8 cellular contexts compared by ENCODE assay signal in genomic region chr6:32176476-32177181, GRCh38. TPM values are rescaled to one million over a fixed set of nuclear protein-coding genes. Genes with fewer than 3 reads are reported as not detected.
DNase-seq lines count a peak whose midpoint lies in the region; ATAC-seq and TF ChIP-seq lines count a peak whose summit lies in the region.

No MANE protein-coding gene starts in this region.

- H3K4me3 ChIP-seq in RWPE2 (ENCODE audit: severe bottlenecking) (peak overlapping the region; percentile 45), esophagus squamous epithelium (peak overlapping the region; percentile 66 to 96 (median 90))

- ATAC-seq in RWPE2 (ENCODE audit: low read depth) (peak; percentile 6; the same call in 1 of the 3 replicates), GM19463 (IDR thresholded peaks at IDR 0.05; ENCODE audit: unreplicated experiment) (no peak), HG02884 (IDR thresholded peaks at IDR 0.05; ENCODE audit: unreplicated experiment) (no peak), GM19023 (IDR thresholded peaks at IDR 0.05; ENCODE audit: unreplicated experiment) (no peak)

- H3K9me3 ChIP-seq in RWPE2 (ENCODE audit: severe bottlenecking), result no peaks in the 10 kb centered on the region
- no peaks in the 10 kb centered on the region for H3K9me3 ChIP-seq in esophagus squamous epithelium

- H3K36me3 ChIP-seq in RWPE2 (ENCODE audit: low read depth) (peaks cover 9% of the 10 kb centered on the region), esophagus squamous epithelium (peaks cover 0 to 23% (median 6%) of the 10 kb centered on the region in 3 donors)

- H3K27ac ChIP-seq in RWPE2 (ENCODE audit: poor library complexity, severe bottlenecking), result peak overlapping the region; percentile 89
- H3K27ac ChIP-seq in esophagus squamous epithelium, result peak overlapping the region; percentile 90 to 97 (median 96)

- H3K27me3 ChIP-seq in RWPE2 (ENCODE audit: insufficient read depth, poor library complexity, severe bottlenecking) (no peaks in the 10 kb centered on the region), esophagus squamous epithelium (no peaks in the 10 kb centered on the region)

- H3K4me1 ChIP-seq in RWPE2 (ENCODE audit: insufficient read depth, poor library complexity, severe bottlenecking) (peaks cover 4% of the 10 kb centered on the region), esophagus squamous epithelium (peaks cover 27 to 79% (median 43%) of the 10 kb centered on the region in 3 donors)

- TF ChIP-seq POLR2A in esophagus squamous epithelium (IDR thresholded peaks at IDR 0.05), result no peak

- peak; percentile 26 for DNase-seq in NCI-H1092 treated with DMSO at 0.1 percent for 48 hours (lab: John Stamatoyannopoulos, UW)
- DNase-seq in NCI-H1092 (lab: John Stamatoyannopoulos, UW), result no peak
- DNase-seq in RWPE2 (ENCODE audit: low spot score), result no peak
- DNase-seq in esophagus squamous epithelium (lab: John Stamatoyannopoulos, UW), result no peak
- DNase-seq in pons (ENCODE audit: low spot score), result peak; percentile 72

- intact Hi-C loops in esophagus squamous epithelium (cut with DNase I), result no loop called here

- WGBS in esophagus squamous epithelium, 2 donors, result 8 to 18% methylated on average over 5 of the region's 5 CpGs

- TF ChIP-seq CTCF in RWPE2 (IDR thresholded peaks at IDR 0.05; ENCODE audit: poor library complexity, severe bottlenecking) (no peak), esophagus squamous epithelium (IDR thresholded peaks at IDR 0.05) (no peak)

RNA-seq across cellular contexts. Expression of gene AGPAT1, which starts 0.7 kb away (rescaled TPM):
- 10 to 100 TPM; 17.6 to 34.0 (median 19.1) TPM for total RNA-seq in esophagus squamous epithelium

RNA-seq across cellular contexts. Expression of gene RNF5, which starts 1.6 kb away (rescaled TPM):
- 10 to 100 TPM; 20.8 to 59.0 (median 40.8) TPM for total RNA-seq in esophagus squamous epithelium

RNA-seq across cellular contexts. Expression of gene AGER, which starts 7.4 kb away (rescaled TPM):
- 1 to 10 TPM in 3 of 4 donors, under 1 TPM in 1; 0.59 to 1.7 (median 1.4) TPM for total RNA-seq in esophagus squamous epithelium

RNA-seq across cellular contexts. Expression of gene EGFL8, which starts 12.2 kb away (rescaled TPM):
- 10 to 100 TPM in 2 of 4 donors, 1 to 10 TPM in 2; 4.8 to 15.1 (median 8.2) TPM for total RNA-seq in esophagus squamous epithelium

RNA-seq across cellular contexts. Expression of gene PBX2, which starts 13.4 kb away (rescaled TPM):
- 10 to 100 TPM; 27.1 to 40.2 (median 28.9) TPM for total RNA-seq in esophagus squamous epithelium

Comparison
In these comparisons a context has a peak if more than half of its experiments do, and no peak if none do; other contexts are left out.
1. DNase-seq: peak in NCI-H1092 treated with DMSO at 0.1 percent for 48 hours (single experiment) and pons (single experiment); none in NCI-H1092 (single experiment), RWPE2 (single experiment) and esophagus squamous epithelium (single experiment).